Comparison of ENCODE assay signal across 9 cellular contexts in genomic region chr5:150905312-150905683, GRCh38. TPM values are rescaled to one million over a fixed set of nuclear protein-coding genes. Genes with fewer than 3 reads are reported as not detected.
A peak's percentile ranks its signal among the peaks of the same experiment; 100 is the strongest.
DNase-seq lines count a peak whose midpoint lies in the region; ATAC-seq, FAIRE-seq and TF ChIP-seq lines count a peak whose summit lies in the region.
"Had no signal": no experiment of that assay in that cellular context is flagged by ENCODE, and none has a peak within 500 bp of the region (broad histone marks: within the 10 kb centered on the region; RNA-seq: fewer than 3 reads in every experiment).

No MANE protein-coding gene starts in this region.

- no peak for DNase-seq in stimulated activated naive CD8-positive, alpha-beta T cell treated with anti-CD3 and anti-CD28 coated beads, Interleukin-15, Interleukin-2, amounts not matched to agents 100 U/mL and 50 U/mL, for 24 hours
- DNase-seq in H1 (ENCODE audit: low read depth in 1 of 2, low spot score in 2 of 2) (no peak), GDM1 (lab: John Stamatoyannopoulos, UW) (no peak), iPS-NIHi7 (ENCODE audit: extremely low spot score) (no peak)
- no peak for DNase-seq in natural killer cell treated with Interleukin-12 subunit alpha and Interleukin-12 subunit beta and Interleukin-15 and Interleukin-18, amount 100 ng/mL, for 72 hours (ENCODE audit: low spot score)
- DNase-seq in stimulated activated CD8-positive, alpha-beta memory T cell treated with anti-CD3 and anti-CD28 coated beads, Interleukin-4, amount 100 ng/mL, for 48 hours = no peak

- H3K36me3 Mint-ChIP-seq in stimulated activated naive CD8-positive, alpha-beta T cell treated with anti-CD3 and anti-CD28 coated beads, Interleukin-15, Interleukin-2, amounts not matched to agents 100 ng/mL and 50 ng/mL, for 24 hours (ENCODE audit: low read depth) = peaks cover 50% of the 10 kb centered on the region
- peaks cover 46% of the 10 kb centered on the region for H3K36me3 Mint-ChIP-seq in natural killer cell treated with Interleukin-12 subunit alpha and Interleukin-12 subunit beta and Interleukin-15 and Interleukin-18, amount 100 ng/mL, for 72 hours

- ATAC-seq in stimulated activated naive CD8-positive, alpha-beta T cell treated with anti-CD3 and anti-CD28 coated beads, Interleukin-15, Interleukin-2, amounts not matched to agents 100 U/mL and 50 U/mL, for 24 hours = no peak
- no peak for ATAC-seq in natural killer cell treated with Interleukin-12 subunit alpha and Interleukin-12 subunit beta and Interleukin-15 and Interleukin-18, amount 100 ng/mL, for 72 hours
- no peak for ATAC-seq in HG02763 (IDR thresholded peaks at IDR 0.05; ENCODE audit: unreplicated experiment)

- H3K4me3 ChIP-seq in H1 (ENCODE audit: extremely low read depth in 1 of 4, insufficient read depth in 2 of 4, low read depth in 3 of 4, low read length in 4 of 4) = peak overlapping the region; percentile 71 to 91 (median 76)

- H3K4me3 Mint-ChIP-seq in stimulated activated naive CD8-positive, alpha-beta T cell treated with anti-CD3 and anti-CD28 coated beads, Interleukin-15, Interleukin-2, amounts not matched to agents 100 ng/mL and 50 ng/mL, for 24 hours = peak overlapping the region; percentile 83
- H3K4me3 Mint-ChIP-seq in natural killer cell treated with Interleukin-12 subunit alpha and Interleukin-12 subunit beta and Interleukin-15 and Interleukin-18, amount 100 ng/mL, for 72 hours = peak overlapping the region; percentile 95

- 0 out of 2 replicates have a peak overlapping the region, but pooled peaks have one; percentile 100 for H2AFZ ChIP-seq in H1 (ENCODE audit: low read length)

- H3K23ac ChIP-seq in H1 (ENCODE audit: insufficient read length) = no peak overlapping the region

- H2BK15ac ChIP-seq in H1 (ENCODE audit: low read length) = no peak overlapping the region

- H2BK12ac ChIP-seq in H1 (ENCODE audit: low read depth, low read length) = no peak overlapping the region; the same call in 1 of the 2 replicates

- H3K9ac ChIP-seq in H1 (replicated peaks in 1 of 4; ENCODE audit: extremely low read depth in 1 of 4, low read depth in 3 of 4, low read length in 3 of 4) = peak overlapping the region; percentile 44 to 100 (median 99)

- H3K23me2 ChIP-seq in H1 (ENCODE audit: low read depth, low read length) = peaks cover 4% of the 10 kb centered on the region

- peak overlapping the region; percentile 25 for H4K5ac ChIP-seq in H1 (ENCODE audit: insufficient read length, low read depth, low read length)

- H3K4ac ChIP-seq in H1 (replicated peaks; ENCODE audit: insufficient read length, low read depth, low read length) = peak overlapping the region; percentile 63

- POLR2A ChIA-PET in H1 (lab: Charles Lee; ENCODE audit: partially characterized antibody) = interaction anchor here (0.8 kb wide), 1 partner anchor 126 kb away, joined by 3 read pairs; the partner anchor contains the start of gene SMIM3

- H3K18ac ChIP-seq in H1 (ENCODE audit: extremely low read depth, low read length) = 0 out of 2 replicates have a peak overlapping the region, but pooled peaks have one; percentile 88

- no peak overlapping the region; the same call in 1 of the 2 replicates for H2BK20ac ChIP-seq in H1 (ENCODE audit: low read length)

- no peak for TF ChIP-seq CTCF in H1 (IDR thresholded peaks at IDR 0.05; ENCODE audit: control extremely low read depth in 1 of 3, insufficient read depth in 1 of 3, low read depth in 1 of 3, low read length in 3 of 3)

- TF ChIP-seq RAD21 in H1 (IDR thresholded peaks at IDR 0.05 in 1 of 2, conservative IDR thresholded peaks at IDR 0.05 in 1 of 2; ENCODE audit: low read depth in 2 of 2, low read length in 2 of 2) = no peak

- H2AK5ac ChIP-seq in H1 (ENCODE audit: low read depth, low read length) = no peak overlapping the region

- H3K4me2 ChIP-seq in H1 (ENCODE audit: insufficient read depth in 1 of 2, low read depth in 2 of 2, low read length in 2 of 2) = peak overlapping the region; percentile 71 to 72

- peak overlapping the region; percentile 100 for H3K27ac ChIP-seq in H1 (ENCODE audit: low read depth, low read length)

- peak overlapping the region; percentile 100 for H2BK5ac ChIP-seq in H1 (ENCODE audit: low read depth, low read length)

- H3K56ac ChIP-seq in H1 (replicated peaks; ENCODE audit: insufficient read length, low read depth, low read length) = peak overlapping the region; percentile 17

- H3K36me3 ChIP-seq in H1 (ENCODE audit: control insufficient read depth in 2 of 4, insufficient read depth in 4 of 4, low read length in 3 of 4) = peaks cover 2 to 34% (median 25%) of the 10 kb centered on the region in 4 experiments; a peak in 7 of 8 replicates

- H3K4me1 ChIP-seq in H1 (replicated peaks in 1 of 4; ENCODE audit: control insufficient read depth in 3 of 4, insufficient read depth in 4 of 4, low read length in 3 of 4) = no peaks in the 10 kb centered on the region

- CTCF ChIA-PET in H1 (lab: Charles Lee; ENCODE audit: partially characterized antibody) = no interaction called here

- H3K79me1 ChIP-seq in H1 (ENCODE audit: low read depth, low read length) = no peaks in the 10 kb centered on the region

- H3K9me3 ChIP-seq in H1 (ENCODE audit: insufficient read depth in 2 of 2, low read depth in 1 of 2, low read length in 1 of 2) = peaks cover 38 to 42% of the 10 kb centered on the region in 2 experiments

- peak overlapping the region; percentile 27 for H3K14ac ChIP-seq in H1 (ENCODE audit: insufficient read length)

- peak overlapping the region; percentile 99 for H2BK120ac ChIP-seq in H1 (replicated peaks; ENCODE audit: low read depth, low read length)

- peak overlapping the region; percentile 91 for H3K27ac Mint-ChIP-seq in stimulated activated naive CD8-positive, alpha-beta T cell treated with anti-CD3 and anti-CD28 coated beads, Interleukin-15, Interleukin-2, amounts not matched to agents 100 ng/mL and 50 ng/mL, for 24 hours
- peak overlapping the region; percentile 89 to 95 for H3K27ac Mint-ChIP-seq in natural killer cell treated with Interleukin-12 subunit alpha and Interleukin-12 subunit beta and Interleukin-15 and Interleukin-18, amount 100 ng/mL, for 72 hours

- peak; percentile 32 for FAIRE-seq in H1 (lab: Jason Lieb, UNC)

- no peaks in the 10 kb centered on the region for H4K20me1 ChIP-seq in H1 (replicated peaks in 1 of 2; ENCODE audit: control insufficient read depth in 1 of 2, insufficient read depth in 2 of 2, low read length in 2 of 2)

- H3K27me3 ChIP-seq in H1 (replicated peaks in 1 of 4; ENCODE audit: control insufficient read depth in 3 of 4, extremely low read depth in 1 of 4, insufficient read depth in 3 of 4, low read length in 3 of 4) = no peaks in the 10 kb centered on the region

- H4K8ac ChIP-seq in H1 (ENCODE audit: extremely low read depth, insufficient read depth, low read length) = peak overlapping the region; percentile 47; the same call in 1 of the 2 replicates

- peaks cover 53% of the 10 kb centered on the region for H3K9me3 Mint-ChIP-seq in stimulated activated naive CD8-positive, alpha-beta T cell treated with anti-CD3 and anti-CD28 coated beads, Interleukin-15, Interleukin-2, amounts not matched to agents 100 ng/mL and 50 ng/mL, for 24 hours
- H3K9me3 Mint-ChIP-seq in natural killer cell treated with Interleukin-12 subunit alpha and Interleukin-12 subunit beta and Interleukin-15 and Interleukin-18, amount 100 ng/mL, for 72 hours = peaks cover 21% of the 10 kb centered on the region

- H3K4me1 Mint-ChIP-seq in stimulated activated naive CD8-positive, alpha-beta T cell treated with anti-CD3 and anti-CD28 coated beads, Interleukin-15, Interleukin-2, amounts not matched to agents 100 ng/mL and 50 ng/mL, for 24 hours (ENCODE audit: low read depth) = peaks cover 6% of the 10 kb centered on the region
- H3K4me1 Mint-ChIP-seq in natural killer cell treated with Interleukin-12 subunit alpha and Interleukin-12 subunit beta and Interleukin-15 and Interleukin-18, amount 100 ng/mL, for 72 hours (ENCODE audit: low read depth in 2 of 2) = peaks cover 13 to 14% of the 10 kb centered on the region in 2 donors

- TF ChIP-seq EP300 in H1 (IDR thresholded peaks at IDR 0.05; ENCODE audit: borderline replicate concordance in 1 of 2, low read depth in 2 of 2, low read length in 2 of 2) = no peak

- peaks cover 28% of the 10 kb centered on the region for H3K27me3 Mint-ChIP-seq in stimulated activated naive CD8-positive, alpha-beta T cell treated with anti-CD3 and anti-CD28 coated beads, Interleukin-15, Interleukin-2, amounts not matched to agents 100 ng/mL and 50 ng/mL, for 24 hours
- peaks cover 11 to 23% of the 10 kb centered on the region in 2 donors for H3K27me3 Mint-ChIP-seq in natural killer cell treated with Interleukin-12 subunit alpha and Interleukin-12 subunit beta and Interleukin-15 and Interleukin-18, amount 100 ng/mL, for 72 hours

- no peak for TF ChIP-seq POLR2A in H1 (IDR thresholded peaks at IDR 0.05; ENCODE audit: control extremely low read depth in 1 of 2, low read depth in 2 of 2, low read length in 2 of 2)

- WGBS in H1 (ENCODE audit: extremely low coverage in 1 of 2, insufficient coverage in 1 of 2, insufficient read length in 1 of 2, insufficient replicate concordance in 2 of 2, low coverage in 1 of 2, low lambda C conversion rate in 2 of 2, missing lambda C conversion rate in 1 of 2), 2 experiments = 34% methylated on average over 4 of the region's 4 CpGs; no CpG with 5 or more reads in 1 of the 2 experiments

- H4K91ac ChIP-seq in H1 (replicated peaks; ENCODE audit: insufficient read length, low read length) = peak overlapping the region; percentile 34

- H3K79me2 ChIP-seq in H1 (ENCODE audit: control insufficient read depth in 1 of 2, insufficient read depth in 2 of 2, low read length in 2 of 2) = peaks cover 0 to 7% of the 10 kb centered on the region in 2 experiments; a peak in 1 of 4 replicates

RNA-seq across cellular contexts. Expression of gene ZNF300, which starts 0.5 kb away (rescaled TPM):
- 15.2 and 15.8 TPM in 2 replicates for total RNA-seq in H1 (2021; fragmentation: NEBNext Ultra II Directional; extraction: Animal tissue kit (Norgen Biotek cat#: 25700))
- polyA plus RNA-seq in H1 (2011; rRNA removed) = 4.1 and 6.7 TPM in 2 replicates
- 8.6 TPM for polyA plus RNA-seq in H1 (2011; cell fraction: cytosol; rRNA removed)
- 9.9 TPM for polyA plus RNA-seq in H1 (2011; cell fraction: nucleus; rRNA removed)
- 8.0 to 14.9 TPM (median 10.2 TPM) in 4 replicates for polyA plus RNA-seq in H1 (2012, experiment 1 of 2)
- 1.0 TPM for polyA plus RNA-seq in H1 (2012, experiment 2 of 2)
- 13.0 TPM for polyA plus RNA-seq in H1 (2013, experiment 1 of 2)
- polyA plus RNA-seq in H1 (2013, experiment 2 of 2) = 12.4 TPM
- polyA minus RNA-seq in H1 (2011; rRNA and poly(A)+ RNA removed) = 7.6 and 10.4 TPM in 2 replicates
- polyA minus RNA-seq in H1 (2011; cell fraction: cytosol; rRNA and poly(A)+ RNA removed) = 5.2 TPM
- 20.6 TPM for polyA minus RNA-seq in H1 (2011; cell fraction: nucleus; rRNA and poly(A)+ RNA removed)
- 1 to 10 TPM; 4.0 to 7.4 TPM for total RNA-seq in natural killer cell treated with Interleukin-12 subunit alpha and Interleukin-12 subunit beta and Interleukin-15 and Interleukin-18, amount 100 ng/mL, for 72 hours

RNA-seq across cellular contexts. Expression of gene IRGM, which starts 59.0 kb away (rescaled TPM):
- not detected in 2 replicates for total RNA-seq in H1 (2021; fragmentation: NEBNext Ultra II Directional; extraction: Animal tissue kit (Norgen Biotek cat#: 25700))
- polyA plus RNA-seq in H1 (2011; rRNA removed) = 0.11 TPM in 2 replicates
- polyA plus RNA-seq in H1 (2011; cell fraction: cytosol; rRNA removed) = 0.19 TPM
- polyA plus RNA-seq in H1 (2011; cell fraction: nucleus; rRNA removed) = 0.27 TPM
- polyA plus RNA-seq in H1 (2012, experiment 1 of 2) = 0.11 TPM in 1 of 4 replicates, not detected in the others
- not detected for polyA plus RNA-seq in H1 (2012, experiment 2 of 2)
- not detected for polyA plus RNA-seq in H1 (2013, experiment 1 of 2)
- polyA plus RNA-seq in H1 (2013, experiment 2 of 2) = not detected
- polyA minus RNA-seq in H1 (2011; rRNA and poly(A)+ RNA removed) = 0.32 and 0.39 TPM in 2 replicates
- not detected for polyA minus RNA-seq in H1 (2011; cell fraction: cytosol; rRNA and poly(A)+ RNA removed)
- polyA minus RNA-seq in H1 (2011; cell fraction: nucleus; rRNA and poly(A)+ RNA removed) = 1.4 TPM
- 1 to 10 TPM; 1.5 to 2.2 TPM for total RNA-seq in natural killer cell treated with Interleukin-12 subunit alpha and Interleukin-12 subunit beta and Interleukin-15 and Interleukin-18, amount 100 ng/mL, for 72 hours
- total RNA-seq: NCI-H460 had no signal
